In the genomic region with DNA sequence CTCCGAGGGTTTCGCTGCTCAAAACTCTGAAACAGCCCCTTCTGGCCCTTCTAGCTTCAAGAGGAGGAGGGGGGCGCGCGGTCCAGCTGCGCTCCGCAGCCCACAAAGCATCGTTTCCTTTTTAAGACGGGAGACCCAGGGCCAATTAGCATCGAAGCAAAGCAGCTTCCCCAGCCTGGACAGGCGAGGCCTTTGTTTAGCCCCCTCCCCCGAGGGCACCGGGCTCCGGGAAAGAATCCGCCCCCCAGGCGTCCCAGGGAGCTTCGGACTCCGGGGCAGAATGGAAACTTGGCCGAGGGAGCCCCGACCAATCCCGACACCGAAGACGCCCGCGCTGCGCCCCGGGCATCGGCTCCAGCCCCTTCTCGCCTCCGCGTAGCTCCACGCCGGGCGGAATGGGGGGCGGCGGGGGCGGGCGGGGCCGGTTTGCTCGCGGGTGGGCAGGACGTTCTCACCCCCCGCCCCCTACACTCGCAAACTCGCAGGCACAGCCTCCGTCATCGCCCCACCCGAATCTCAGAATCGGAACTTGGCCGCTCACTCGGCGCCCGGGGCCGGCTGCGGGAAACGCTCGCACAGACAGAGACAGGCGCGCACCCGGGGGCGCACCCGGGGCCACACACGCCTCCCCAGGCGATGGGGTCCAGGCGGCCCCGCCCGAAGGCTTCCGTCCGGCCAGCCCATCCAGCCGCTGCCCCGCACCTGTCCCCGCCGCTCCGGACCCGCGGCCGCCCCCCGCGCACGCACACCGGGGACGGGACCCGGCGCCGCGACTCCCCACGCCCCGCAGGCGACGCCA, we compare ENCODE assay signal across 9 cellular contexts. TPM values are rescaled to one million over a fixed set of nuclear protein-coding genes. Genes with fewer than 3 reads are reported as not detected.
DNase-seq lines count a peak whose midpoint lies in the region; ATAC-seq lines count a peak whose summit lies in the region.
"Had no signal": no experiment of that assay in that cellular context is flagged by ENCODE, and none has a peak within 500 bp of the region (broad histone marks: within the 10 kb centered on the region; RNA-seq: fewer than 3 reads in every experiment).

No MANE protein-coding gene starts in this region.

- H3K27me3 ChIP-seq in ACC112 (ENCODE audit: insufficient read depth, low read length), result peaks cover 48% of the 10 kb centered on the region

- H3K27ac Mint-ChIP-seq in T-cell, result no peak overlapping the region

- POLR2A ChIA-PET in T-cell (lab: Charles Lee), result no interaction called here

- peak overlapping the region; percentile 14 for H2AFZ ChIP-seq in ACC112 (ENCODE audit: low read length, unreplicated experiment)

- no peaks in the 10 kb centered on the region for H3K4me1 ChIP-seq in ACC112 (ENCODE audit: control insufficient read depth, insufficient read depth, low read length, unreplicated experiment)

- H3K36me3 ChIP-seq in ACC112 (ENCODE audit: insufficient read depth, low read length), result no peaks in the 10 kb centered on the region
- H3K36me3 ChIP-seq: thyroid gland had no signal

- CTCF ChIA-PET in T-cell (lab: Charles Lee), result no interaction called here

- H3K27me3 Mint-ChIP-seq in T-cell, result peaks cover 53 to 70% of the 10 kb centered on the region in 2 donors

- H3K4me3 Mint-ChIP-seq in T-cell, result peak overlapping the region in 1 of 3 donors; percentile 33

- ATAC-seq in T-cell (replicated peaks in 1 of 4) (peak in 3 of 4 experiments; percentile 32 to 52 (median 33)), GM18520 (IDR thresholded peaks at IDR 0.05; ENCODE audit: unreplicated experiment) (no peak)

- no peak overlapping the region for H3K27ac ChIP-seq in ACC112 (ENCODE audit: low read depth, low read length)
- H3K27ac ChIP-seq: epithelial cell of prostate, thyroid gland had no signal

- no peaks in the 10 kb centered on the region for H3K36me3 Mint-ChIP-seq in T-cell

- H3K9me3 Mint-ChIP-seq in T-cell, result no peaks in the 10 kb centered on the region

- peak overlapping the region; percentile 63 for H3K4me3 ChIP-seq in ACC112 (ENCODE audit: low read depth, low read length)

- DNase-seq in T-cell (no peak), left kidney (ENCODE audit: low read depth, low spot score) (peak; percentile 84), NCI-H446 (lab: John Stamatoyannopoulos, UW) (no peak), activated gamma-delta T cell treated with Interleukin-2 at 50 U/mL for 16 hours (no peak)
- DNase-seq: COR-L47, thyroid gland had no signal

- H3K4me1 Mint-ChIP-seq in T-cell, result peaks cover 7 to 11% (median 8%) of the 10 kb centered on the region in 3 donors

- no peaks in the 10 kb centered on the region for H3K79me2 ChIP-seq in ACC112 (ENCODE audit: control insufficient read depth, insufficient read depth, low read length, unreplicated experiment)

RNA-seq across cellular contexts. Expression of a gene that starts 0.6 kb away (rescaled TPM):
- not detected for total RNA-seq in T-cell

RNA-seq across cellular contexts. Expression of a gene that starts 17.9 kb away (rescaled TPM):
- total RNA-seq in T-cell, result not detected
- total RNA-seq: thyroid gland had no signal

RNA-seq across cellular contexts. Expression of a gene that starts 19.0 kb away (rescaled TPM):
- total RNA-seq in T-cell, result 100 to 1,000 TPM; 109 to 129 (median 122) TPM

RNA-seq across cellular contexts. Expression of a gene that starts 37.7 kb away (rescaled TPM):
- 10 to 100 TPM; 36.7 to 44.5 (median 42.2) TPM for total RNA-seq in T-cell

RNA-seq across cellular contexts. Expression of a gene that starts 39.3 kb away (rescaled TPM):
- under 1 TPM in 3 of 5 donors, not detected in 2; 0.16 to 0.35 (median 0.23) TPM for total RNA-seq in T-cell
